ENCODE assay signal across 30 cellular contexts in the genomic region with DNA sequence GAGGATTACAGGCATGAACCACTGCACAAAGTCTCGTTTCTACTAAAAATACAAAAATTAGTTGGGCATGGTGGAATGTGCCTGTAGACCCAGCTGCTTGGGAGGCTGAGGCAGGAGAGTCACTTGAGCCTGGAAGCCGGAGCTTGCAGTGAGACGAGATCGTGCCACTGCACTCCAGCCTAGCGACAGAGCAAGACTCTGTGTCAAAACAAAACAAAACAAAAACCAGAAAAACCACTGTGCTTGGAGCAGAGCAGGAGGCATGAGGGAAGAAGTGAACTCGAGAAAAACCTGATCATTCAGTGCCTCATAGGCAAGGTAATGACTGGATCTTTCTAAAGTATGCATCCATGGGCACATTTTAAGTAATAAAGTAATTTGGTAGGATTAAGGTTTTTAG.
"Had no signal": no experiment of that assay in that cellular context is flagged by ENCODE, and none has a peak within 500 bp of the region (broad histone marks: within the 10 kb centered on the region; RNA-seq: fewer than 3 reads in every experiment).

No MANE protein-coding gene starts in this region.

- H3K27ac ChIP-seq: colonic mucosa, epithelial cell of prostate, gastrocnemius medialis, left lung, prostate gland, right atrium auricular region, stomach, testis, tibial artery, upper lobe of right lung, uterus had no signal

- H3K27me3 ChIP-seq: colonic mucosa, gastrocnemius medialis, left lung, right atrium auricular region, stomach, testis, tibial artery, upper lobe of right lung, uterus had no signal

- H3K4me3 ChIP-seq: colonic mucosa, gastrocnemius medialis, left lung, prostate gland, right atrium auricular region, smooth muscle cell, stomach, testis, tibial artery, upper lobe of right lung, uterus had no signal

- H3K4me1 ChIP-seq: colonic mucosa, gastrocnemius medialis, left lung, prostate gland, right atrium auricular region, stomach, testis, tibial artery, upper lobe of right lung, uterus had no signal

- H3K4me1 Mint-ChIP-seq: endodermal cell; naive thymus-derived CD4-positive, alpha-beta T cell; nephron; stimulated activated effector memory CD8-positive, alpha-beta T cell treated with anti-CD3 and anti-CD28 coated beads, Interleukin-12 subunit alpha, Interleukin-12 subunit beta, amount 100 ng/mL, for 72 hours had no signal

- H3K36me3 Mint-ChIP-seq: naive thymus-derived CD4-positive, alpha-beta T cell; stimulated activated effector memory CD8-positive, alpha-beta T cell treated with anti-CD3 and anti-CD28 coated beads, Interleukin-12 subunit alpha, Interleukin-12 subunit beta, amount 100 ng/mL, for 72 hours had no signal

- H3K9me3 ChIP-seq: colonic mucosa, gastrocnemius medialis, prostate gland, right atrium auricular region, testis, upper lobe of right lung, uterus had no signal

- H3K36me3 ChIP-seq: colonic mucosa, gastrocnemius medialis, left lung, prostate gland, right atrium auricular region, stomach, tibial artery, upper lobe of right lung, uterus had no signal

- H3K27me3 Mint-ChIP-seq: dendritic cell treated with granulocyte-macrophage colony-stimulating factor and Interleukin-4, amounts not matched to agents 40 ng/mL and 50 ng/mL, for 4 days; naive thymus-derived CD4-positive, alpha-beta T cell had no signal

- H3K27ac Mint-ChIP-seq: dendritic cell treated with granulocyte-macrophage colony-stimulating factor and Interleukin-4, amounts not matched to agents 40 ng/mL and 50 ng/mL, for 4 days; endodermal cell; naive thymus-derived CD4-positive, alpha-beta T cell; nephron; stimulated activated effector memory CD8-positive, alpha-beta T cell treated with anti-CD3 and anti-CD28 coated beads, Interleukin-12 subunit alpha, Interleukin-12 subunit beta, amount 100 ng/mL, for 72 hours had no signal

- H3K4me2 ChIP-seq: smooth muscle cell had no signal

- H3K4me3 Mint-ChIP-seq: dendritic cell treated with granulocyte-macrophage colony-stimulating factor and Interleukin-4, amounts not matched to agents 40 ng/mL and 50 ng/mL, for 4 days; endodermal cell; naive thymus-derived CD4-positive, alpha-beta T cell; nephron; stimulated activated effector memory CD8-positive, alpha-beta T cell treated with anti-CD3 and anti-CD28 coated beads, Interleukin-12 subunit alpha, Interleukin-12 subunit beta, amount 100 ng/mL, for 72 hours had no signal

- ATAC-seq: esophagus mucosa; gastrocnemius medialis; left lung; naive thymus-derived CD4-positive, alpha-beta T cell; sciatic nerve; stimulated activated effector memory CD8-positive, alpha-beta T cell treated with anti-CD3 and anti-CD28 coated beads, Interleukin-12 subunit alpha, Interleukin-12 subunit beta, amount 100 ng/mL, for 72 hours; upper lobe of right lung had no signal

- DNase-seq: colonic mucosa; effector CD8-positive, alpha-beta T cell; endodermal cell; foreskin fibroblast; gastrocnemius medialis; head of caudate nucleus; kidney; left lung; mesenchymal stem cell; midbrain; naive thymus-derived CD4-positive, alpha-beta T cell; nucleus accumbens; stimulated activated CD4-positive, alpha-beta T cell treated with anti-CD3 and anti-CD28 coated beads, Interleukin-12 subunit alpha, Interleukin-12 subunit beta, amount 100 ng/mL, for 4 hours; stimulated activated CD4-positive, alpha-beta T cell treated with anti-CD3 and anti-CD28 coated beads, Interleukin-1b, Interleukin-23, amount 100 ng/mL, for 48 hours; stimulated activated CD4-positive, alpha-beta T cell treated with anti-CD3 and anti-CD28 coated beads, Interleukin-4, amount 100 ng/mL, for 1 hour; stimulated activated naive CD4-positive, alpha-beta T cell treated with Interleukin-2 at 50 U/mL for 16 hours; stomach; testis; tibial artery; upper lobe of right lung; uterus had no signal
